ENCODE assay signal across 1 cellular context in genomic region chr3:160449660-160450598, GRCh38.
TF ChIP-seq lines count a peak whose summit lies in the region.

Gene TRIM59 (minus strand): TSS chr3:160449786. CDS start chr3:160439183, 10,603 bp downstream.

TF ChIP-seq in HepG2, 621 proteins besides CTCF, POLR2A, EP300 and RAD21 (continued from another document):
- no peak for TF ChIP-seq ZNF513 (CRISPR knock-in tag; conservative IDR thresholded peaks at IDR 0.05)
- no peak for TF ChIP-seq ZNF670 (CRISPR knock-in tag; IDR thresholded peaks at IDR 0.05; ENCODE audit: borderline replicate concordance)
- no peak for TF ChIP-seq ZBTB39 (CRISPR knock-in tag; IDR thresholded peaks at IDR 0.05)
- TF ChIP-seq SRSF1 (optimal IDR thresholded peaks at IDR 0.05; ENCODE audit: low read depth, low read length) = peak; percentile 36
- 0 out of 2 replicates have a peak, but pooled peaks have one; percentile 32 for TF ChIP-seq ZNF350 (CRISPR knock-in tag; IDR thresholded peaks at IDR 0.05; ENCODE audit: borderline replicate concordance, low read depth)
- 0 out of 2 replicates have a peak, but pooled peaks have one; percentile 22 for TF ChIP-seq ZNF142 (CRISPR knock-in tag; IDR thresholded peaks at IDR 0.05)
- TF ChIP-seq ETV6 (CRISPR knock-in tag; conservative IDR thresholded peaks at IDR 0.05) = no peak
- TF ChIP-seq KLF12 (CRISPR knock-in tag; IDR thresholded peaks at IDR 0.05; ENCODE audit: borderline replicate concordance) = 0 out of 2 replicates have a peak, but pooled peaks have one; percentile 26
- peak; percentile 96 for TF ChIP-seq FOXM1 (CRISPR knock-in tag; IDR thresholded peaks at IDR 0.05)
- 0 out of 2 replicates have a peak, but pooled peaks have one; percentile 46 for TF ChIP-seq MED13 (CRISPR knock-in tag; IDR thresholded peaks at IDR 0.05)
- TF ChIP-seq ATF4 (CRISPR knock-in tag; IDR thresholded peaks at IDR 0.05) = no peak
- no peak for TF ChIP-seq ZNF317 (CRISPR knock-in tag; IDR thresholded peaks at IDR 0.05)
- no peak for TF ChIP-seq TBP (CRISPR knock-in tag; IDR thresholded peaks at IDR 0.05)
- TF ChIP-seq ZFYVE20 (CRISPR knock-in tag; IDR thresholded peaks at IDR 0.05; ENCODE audit: borderline replicate concordance, low read depth) = no peak
- TF ChIP-seq ZNF33B (CRISPR knock-in tag; IDR thresholded peaks at IDR 0.05) = no peak
- TF ChIP-seq STAG1 (CRISPR knock-in tag; IDR thresholded peaks at IDR 0.05) = no peak
- TF ChIP-seq POGK (CRISPR knock-in tag; conservative IDR thresholded peaks at IDR 0.05) = no peak
- peak; percentile 52; the same call in 1 of the 2 replicates for TF ChIP-seq NFYB (CRISPR knock-in tag; IDR thresholded peaks at IDR 0.05)
- no peak for TF ChIP-seq MED8 (CRISPR knock-in tag; IDR thresholded peaks at IDR 0.05; ENCODE audit: insufficient replicate concordance)
- no peak for TF ChIP-seq BHLHE40 (IDR thresholded peaks at IDR 0.05; ENCODE audit: low read length)
- no peak for TF ChIP-seq ZNF232 (CRISPR knock-in tag; IDR thresholded peaks at IDR 0.05; ENCODE audit: borderline replicate concordance)
- TF ChIP-seq ZNF777 (CRISPR knock-in tag; IDR thresholded peaks at IDR 0.05) = peak; percentile 66; the same call in 1 of the 2 replicates
- no peak for TF ChIP-seq ZBTB46 (CRISPR knock-in tag; IDR thresholded peaks at IDR 0.05; ENCODE audit: borderline replicate concordance)
- TF ChIP-seq BRCA1 (CRISPR knock-in tag; IDR thresholded peaks at IDR 0.05) = no peak
